Comparison of ENCODE assay signal across 28 cellular contexts in the genomic region with DNA sequence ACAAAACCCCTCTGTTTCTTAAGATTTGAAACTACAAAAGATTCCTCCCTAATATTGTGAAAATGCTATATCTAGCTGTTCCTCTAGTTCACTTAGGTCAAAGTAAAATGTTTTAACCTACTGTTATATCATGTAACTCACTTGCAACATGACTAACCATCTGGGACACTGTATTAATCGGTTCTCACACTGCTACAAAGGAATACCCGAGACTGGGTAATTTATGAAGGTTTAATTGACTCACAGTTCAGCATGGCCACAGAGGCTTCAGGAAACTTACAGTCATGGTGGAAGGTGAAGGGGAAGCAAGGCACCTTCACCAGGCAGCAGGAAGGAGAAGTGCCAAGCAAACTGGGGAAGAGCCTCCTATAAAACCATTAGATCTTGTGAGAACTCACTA. TPM values are rescaled to one million over a fixed set of nuclear protein-coding genes. Genes with fewer than 3 reads are reported as not detected.
DNase-seq lines count a peak whose midpoint lies in the region; ATAC-seq, FAIRE-seq and TF ChIP-seq lines count a peak whose summit lies in the region.
"Had no signal": no experiment of that assay in that cellular context is flagged by ENCODE, and none has a peak within 500 bp of the region (broad histone marks: within the 10 kb centered on the region; RNA-seq: fewer than 3 reads in every experiment).

No MANE protein-coding gene starts in this region.

- CTCF ChIA-PET in CD8-positive, alpha-beta memory T cell (lab: Charles Lee), result interaction anchor here (1.2 kb wide), 1 partner anchor 10 kb away, joined by 4 read pairs; no protein-coding TSS in a partner anchor

- peak; percentile 71 for ATAC-seq in activated T-helper 17 cell treated with anti-CD3 and anti-CD28 coated beads, Interleukin-2, amount 50 U/mL, for 72 hours (replicated peaks)
- ATAC-seq: body of pancreas, left lung, Panc1 had no signal

- no peaks in the 10 kb centered on the region for H3K9me3 ChIP-seq in CD8-positive, alpha-beta memory T cell (ENCODE audit: low read length)
- H3K9me3 ChIP-seq: body of pancreas, left lung, MG63, upper lobe of left lung had no signal

- H3K4me1 ChIP-seq in CD8-positive, alpha-beta memory T cell (ENCODE audit: insufficient read depth, low read length), result no peaks in the 10 kb centered on the region
- H3K4me1 ChIP-seq: body of pancreas, left lung, upper lobe of left lung had no signal

- H3K27ac ChIP-seq in CD8-positive, alpha-beta memory T cell (ENCODE audit: low read depth, low read length), result no peak overlapping the region
- H3K27ac ChIP-seq: body of pancreas, left lung, upper lobe of left lung had no signal

- H3K36me3 ChIP-seq in CD8-positive, alpha-beta memory T cell (ENCODE audit: insufficient read depth, low read length), result peaks cover 23% of the 10 kb centered on the region

- FAIRE-seq in frontal cortex (lab: Jason Lieb, UNC), result no peak
- FAIRE-seq: GM12891, islet of Langerhans had no signal

- POLR2A ChIA-PET in CD8-positive, alpha-beta memory T cell (lab: Charles Lee), result no interaction called here

- H3K27ac Mint-ChIP-seq in activated T-cell treated with anti-CD3 and anti-CD28 coated beads, Interleukin-2, amount 50 U/mL, for 24 hours, result peak overlapping the region; percentile 79
- H3K27ac Mint-ChIP-seq in CD8-positive, alpha-beta memory T cell, result peak overlapping the region in 5 of 8 donors; percentile 4 to 75 (median 67)
- peak overlapping the region; percentile 58 for H3K27ac Mint-ChIP-seq in activated T-helper 17 cell treated with anti-CD3 and anti-CD28 coated beads, Interleukin-2, amount 50 U/mL, for 72 hours
- peak overlapping the region; percentile 95 for H3K27ac Mint-ChIP-seq in nephron progenitor cell
- H3K27ac Mint-ChIP-seq: B cell; dendritic cell treated with granulocyte-macrophage colony-stimulating factor and Interleukin-4, amounts not matched to agents 40 ng/mL and 50 ng/mL, for 4 days; endodermal cell had no signal

- H3K27me3 ChIP-seq in CD8-positive, alpha-beta memory T cell (ENCODE audit: insufficient read depth, low read length, poor library complexity, severe bottlenecking), result no peaks in the 10 kb centered on the region
- H3K27me3 ChIP-seq: body of pancreas, left lung, MG63, upper lobe of left lung had no signal

- no peaks in the 10 kb centered on the region for H3K9me3 Mint-ChIP-seq in activated T-cell treated with anti-CD3 and anti-CD28 coated beads, Interleukin-2, amount 50 U/mL, for 24 hours
- H3K9me3 Mint-ChIP-seq in CD8-positive, alpha-beta memory T cell, result no peaks in the 10 kb centered on the region
- H3K9me3 Mint-ChIP-seq in activated T-helper 17 cell treated with anti-CD3 and anti-CD28 coated beads, Interleukin-2, amount 50 U/mL, for 72 hours, result no peaks in the 10 kb centered on the region
- no peaks in the 10 kb centered on the region for H3K9me3 Mint-ChIP-seq in nephron progenitor cell
- H3K9me3 Mint-ChIP-seq: dendritic cell treated with granulocyte-macrophage colony-stimulating factor and Interleukin-4, amounts not matched to agents 40 ng/mL and 50 ng/mL, for 4 days; endodermal cell had no signal

- H3K4me1 Mint-ChIP-seq in activated T-cell treated with anti-CD3 and anti-CD28 coated beads, Interleukin-2, amount 50 U/mL, for 24 hours (ENCODE audit: low read depth), result peaks cover 12% of the 10 kb centered on the region
- H3K4me1 Mint-ChIP-seq in CD8-positive, alpha-beta memory T cell, result peaks cover 10 to 18% (median 12%) of the 10 kb centered on the region in 3 donors
- H3K4me1 Mint-ChIP-seq in activated T-helper 17 cell treated with anti-CD3 and anti-CD28 coated beads, Interleukin-2, amount 50 U/mL, for 72 hours, result peaks cover 5% of the 10 kb centered on the region
- peaks cover 4% of the 10 kb centered on the region for H3K4me1 Mint-ChIP-seq in nephron progenitor cell
- H3K4me1 Mint-ChIP-seq: B cell, endodermal cell had no signal

- no peak overlapping the region for H3K4me3 Mint-ChIP-seq in activated T-cell treated with anti-CD3 and anti-CD28 coated beads, Interleukin-2, amount 50 U/mL, for 24 hours
- peak overlapping the region in 1 of 7 donors; percentile 7 for H3K4me3 Mint-ChIP-seq in CD8-positive, alpha-beta memory T cell
- H3K4me3 Mint-ChIP-seq in activated T-helper 17 cell treated with anti-CD3 and anti-CD28 coated beads, Interleukin-2, amount 50 U/mL, for 72 hours, result no peak overlapping the region
- H3K4me3 Mint-ChIP-seq in nephron progenitor cell, result no peak overlapping the region
- H3K4me3 Mint-ChIP-seq: B cell; dendritic cell treated with granulocyte-macrophage colony-stimulating factor and Interleukin-4, amounts not matched to agents 40 ng/mL and 50 ng/mL, for 4 days; endodermal cell had no signal

- DNase-seq in activated T-cell treated with anti-CD3 and anti-CD28 coated beads, Interleukin-2, amount 50 U/mL, for 24 hours, result no peak
- DNase-seq in activated T-cell treated with anti-CD3 and anti-CD28 coated beads, Interleukin-2, amount 50 U/mL, for 48 hours, result no peak
- DNase-seq in CD8-positive, alpha-beta memory T cell, result no peak
- DNase-seq in nephron progenitor cell (no peak), frontal cortex (ENCODE audit: low spot score in 2 of 2) (no peak), NCI-H2196 (lab: John Stamatoyannopoulos, UW; ENCODE audit: unreplicated experiment) (no peak), NCI-H187 (lab: John Stamatoyannopoulos, UW) (no peak)
- DNase-seq: ACHN; body of pancreas; DMS153; endodermal cell; H7; KG1; left lung; MG63; NCI-H446; NCI-H748 treated with DMSO at 0.1 percent for 48 hours; nucleus accumbens; SHP77; stimulated activated CD4-positive, alpha-beta T cell treated with anti-CD3 and anti-CD28 coated beads, Interleukin-4, amount 100 ng/mL, for 24 hours; T-helper 9 cell; upper lobe of left lung had no signal

- peaks cover 79% of the 10 kb centered on the region for H3K36me3 Mint-ChIP-seq in activated T-cell treated with anti-CD3 and anti-CD28 coated beads, Interleukin-2, amount 50 U/mL, for 24 hours (ENCODE audit: low read depth)
- peaks cover 10 to 68% (median 16%) of the 10 kb centered on the region in 3 donors for H3K36me3 Mint-ChIP-seq in CD8-positive, alpha-beta memory T cell
- peaks cover 98% of the 10 kb centered on the region for H3K36me3 Mint-ChIP-seq in activated T-helper 17 cell treated with anti-CD3 and anti-CD28 coated beads, Interleukin-2, amount 50 U/mL, for 72 hours (ENCODE audit: low read depth)
- H3K36me3 Mint-ChIP-seq in nephron progenitor cell (ENCODE audit: low read depth), result peaks cover 60% of the 10 kb centered on the region

- H3K27me3 Mint-ChIP-seq in activated T-cell treated with anti-CD3 and anti-CD28 coated beads, Interleukin-2, amount 50 U/mL, for 24 hours, result no peaks in the 10 kb centered on the region
- H3K27me3 Mint-ChIP-seq in CD8-positive, alpha-beta memory T cell, result no peaks in the 10 kb centered on the region
- no peaks in the 10 kb centered on the region for H3K27me3 Mint-ChIP-seq in activated T-helper 17 cell treated with anti-CD3 and anti-CD28 coated beads, Interleukin-2, amount 50 U/mL, for 72 hours
- H3K27me3 Mint-ChIP-seq in nephron progenitor cell (ENCODE audit: low read depth, poor library complexity), result no peaks in the 10 kb centered on the region
- H3K27me3 Mint-ChIP-seq: B cell; dendritic cell treated with granulocyte-macrophage colony-stimulating factor and Interleukin-4, amounts not matched to agents 40 ng/mL and 50 ng/mL, for 4 days had no signal

- no peak overlapping the region for H3K4me3 ChIP-seq in CD8-positive, alpha-beta memory T cell (ENCODE audit: low read length)
- H3K4me3 ChIP-seq: body of pancreas, left lung, MG63, upper lobe of left lung had no signal

- TF ChIP-seq CTCF in nephron progenitor cell (IDR thresholded peaks at IDR 0.05), result no peak

RNA-seq across cellular contexts. Expression of gene DIMT1, which starts 34.7 kb away (rescaled TPM):
- 10 to 100 TPM; 54.4 to 58.9 TPM for total RNA-seq in CD8-positive, alpha-beta memory T cell
- 38.4 TPM for polyA plus RNA-seq in CD8-positive, alpha-beta memory T cell
- total RNA-seq in activated T-helper 17 cell treated with anti-CD3 and anti-CD28 coated beads, Interleukin-2, amount 50 U/mL, for 72 hours, result 10 to 100 TPM; 33.7 to 45.9 TPM
- 18.8 TPM for total RNA-seq in frontal cortex

RNA-seq across cellular contexts. Expression of gene IPO11, which starts 43.5 kb away (rescaled TPM):
- total RNA-seq in CD8-positive, alpha-beta memory T cell, result 10 to 100 TPM; 70.0 to 74.7 TPM
- polyA plus RNA-seq in CD8-positive, alpha-beta memory T cell, result 9.9 TPM
- 10 to 100 TPM; 30.2 to 62.2 TPM for total RNA-seq in activated T-helper 17 cell treated with anti-CD3 and anti-CD28 coated beads, Interleukin-2, amount 50 U/mL, for 72 hours
- 39.9 TPM for total RNA-seq in frontal cortex
